In the genomic region with DNA sequence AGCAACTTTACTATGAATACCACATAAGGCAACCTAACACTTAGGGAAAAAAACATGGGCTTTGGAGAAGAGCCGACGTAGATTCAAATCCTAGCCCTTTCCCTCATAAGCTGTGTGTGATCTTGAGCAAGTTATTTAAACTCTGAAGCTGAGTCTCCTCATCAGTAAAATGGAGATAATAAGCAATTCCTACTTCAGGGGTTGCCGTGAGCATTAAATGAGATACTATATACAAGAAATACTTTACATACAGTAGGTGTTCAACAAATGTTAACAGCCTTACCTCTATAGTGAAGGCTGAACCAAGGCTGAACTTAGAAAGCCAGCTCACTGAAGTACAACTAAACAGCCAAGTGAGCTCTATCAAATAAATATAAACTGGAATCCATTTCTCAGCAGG, we compare ENCODE assay signal across 35 cellular contexts.
"Had no signal": no experiment of that assay in that cellular context is flagged by ENCODE, and none has a peak within 500 bp of the region (broad histone marks: within the 10 kb centered on the region; RNA-seq: fewer than 3 reads in every experiment).

No MANE protein-coding gene starts in this region.

- H3K27ac Mint-ChIP-seq: activated naive CD4-positive, alpha-beta T cell treated with anti-CD3 and anti-CD28 coated beads for 36 hours; activated naive CD4-positive, alpha-beta T cell treated with anti-CD3 and anti-CD28 coated beads, Interleukin-2, amount 10 ng/mL, durations not matched to agents 7 days and 5 days; activated naive CD4-positive, alpha-beta T cell treated with anti-CD3 and anti-CD28 coated beads, Interleukin-2, amount 50 U/mL, for 24 hours; activated naive CD4-positive, alpha-beta T cell treated with anti-CD3 and anti-CD28 coated beads, Interleukin-2, amount 50 U/mL, for 72 hours; activated naive CD8-positive, alpha-beta T cell; activated naive CD8-positive, alpha-beta T cell treated with anti-CD3 and anti-CD28 coated beads for 36 hours; activated naive CD8-positive, alpha-beta T cell treated with anti-CD3 and anti-CD28 coated beads, Interleukin-2, amount 10 ng/mL, durations not matched to agents 7 days and 5 days; activated naive CD8-positive, alpha-beta T cell treated with anti-CD3 and anti-CD28 coated beads, Interleukin-2, amount 50 U/mL, for 24 hours; activated T-cell treated with anti-CD3 and anti-CD28 coated beads, Interleukin-2, amount 50 U/mL, for 24 hours; activated T-cell treated with anti-CD3 and anti-CD28 coated beads, Interleukin-2, amount 50 U/mL, for 72 hours; activated T-helper 1 cell treated with anti-CD3 and anti-CD28 coated beads, Interleukin-12 subunit alpha, Interleukin-12 subunit beta, Interleukin-2, Interleukin-4 antibody, amounts not matched to agents 30 ng/mL and 10 ng/mL and 1 ng/mL, durations not matched to agents 14 hours and 24 hours and 36 hours; activated T-helper 17 cell treated with anti-CD3 and anti-CD28 coated beads, Interleukin-2, amount 50 U/mL, for 72 hours; activated T-helper 2 cell treated with anti-CD3 and anti-CD28 coated beads, Interferon-gamma antibody, Interleukin-2, Interleukin-4, amounts not matched to agents 10 μg/mL and 5 μg/mL and 100 μg/mL, durations not matched to agents 14 hours and 24 hours and 36 hours; brain had no signal

- H3K27me3 ChIP-seq: adrenal gland, ascending aorta, body of pancreas, brain microvascular endothelial cell, breast epithelium, cardiac muscle cell had no signal

- H3K27ac ChIP-seq: adrenal gland, ascending aorta, body of pancreas, brain microvascular endothelial cell, breast epithelium, cardiac muscle cell had no signal

- DNase-seq: activated effector memory CD4-positive, alpha-beta T cell treated with anti-CD3 and anti-CD28 coated beads, Interleukin-2, amount 50 U/mL, for 16 hours; activated effector memory CD4-positive, alpha-beta T cell treated with Interleukin-2 at 50 U/mL for 16 hours; activated gamma-delta T cell; activated gamma-delta T cell treated with Interleukin-2 at 50 U/mL for 16 hours; activated naive CD4-positive, alpha-beta T cell; activated naive CD4-positive, alpha-beta T cell treated with anti-CD3 and anti-CD28 coated beads for 36 hours; activated naive CD4-positive, alpha-beta T cell treated with anti-CD3 and anti-CD28 coated beads, Interleukin-2, amount 10 ng/mL, durations not matched to agents 7 days and 5 days; activated naive CD4-positive, alpha-beta T cell treated with anti-CD3 and anti-CD28 coated beads, Interleukin-2, amount 50 U/mL, for 16 hours; activated naive CD4-positive, alpha-beta T cell treated with Interleukin-2 at 50 U/mL for 16 hours; activated naive CD8-positive, alpha-beta T cell treated with anti-CD3 and anti-CD28 coated beads for 36 hours; activated naive CD8-positive, alpha-beta T cell treated with anti-CD3 and anti-CD28 coated beads, Interleukin-2, amount 10 ng/mL, durations not matched to agents 7 days and 5 days; activated naive CD8-positive, alpha-beta T cell treated with anti-CD3 and anti-CD28 coated beads, Interleukin-2, amount 50 U/mL, for 24 hours; activated T-cell treated with anti-CD3 and anti-CD28 coated beads, Interleukin-2, amount 50 U/mL, for 1 hour; activated T-cell treated with anti-CD3 and anti-CD28 coated beads, Interleukin-2, amount 50 U/mL, for 24 hours; activated T-cell treated with anti-CD3 and anti-CD28 coated beads, Interleukin-2, amount 50 U/mL, for 4 hours; activated T-cell treated with anti-CD3 and anti-CD28 coated beads, Interleukin-2, amount 50 U/mL, for 48 hours; activated T-cell treated with anti-CD3 and anti-CD28 coated beads, Interleukin-2, amount 50 U/mL, for 72 hours; adrenal gland; amniotic stem cell; aorta; body of pancreas; brain microvascular endothelial cell; caudate nucleus; central memory CD4-positive, alpha-beta T cell had no signal

- H3K4me3 Mint-ChIP-seq: activated naive CD4-positive, alpha-beta T cell treated with anti-CD3 and anti-CD28 coated beads for 36 hours; activated naive CD4-positive, alpha-beta T cell treated with anti-CD3 and anti-CD28 coated beads, Interleukin-2, amount 10 ng/mL, durations not matched to agents 7 days and 5 days; activated naive CD4-positive, alpha-beta T cell treated with anti-CD3 and anti-CD28 coated beads, Interleukin-2, amount 50 U/mL, for 24 hours; activated naive CD8-positive, alpha-beta T cell; activated naive CD8-positive, alpha-beta T cell treated with anti-CD3 and anti-CD28 coated beads for 36 hours; activated naive CD8-positive, alpha-beta T cell treated with anti-CD3 and anti-CD28 coated beads, Interleukin-2, amount 10 ng/mL, durations not matched to agents 7 days and 5 days; activated naive CD8-positive, alpha-beta T cell treated with anti-CD3 and anti-CD28 coated beads, Interleukin-2, amount 50 U/mL, for 24 hours; activated T-cell treated with anti-CD3 and anti-CD28 coated beads, Interleukin-2, amount 50 U/mL, for 24 hours; activated T-cell treated with anti-CD3 and anti-CD28 coated beads, Interleukin-2, amount 50 U/mL, for 4 hours; activated T-cell treated with anti-CD3 and anti-CD28 coated beads, Interleukin-2, amount 50 U/mL, for 72 hours; activated T-helper 1 cell treated with anti-CD3 and anti-CD28 coated beads, Interleukin-12 subunit alpha, Interleukin-12 subunit beta, Interleukin-2, Interleukin-4 antibody, amounts not matched to agents 30 ng/mL and 10 ng/mL and 1 ng/mL, durations not matched to agents 14 hours and 24 hours and 36 hours; activated T-helper 17 cell treated with anti-CD3 and anti-CD28 coated beads, Interleukin-2, amount 50 U/mL, for 72 hours; brain; central memory CD8-positive, alpha-beta T cell had no signal

- H3K4me1 Mint-ChIP-seq: activated naive CD4-positive, alpha-beta T cell treated with anti-CD3 and anti-CD28 coated beads, Interleukin-2, amount 10 ng/mL, durations not matched to agents 7 days and 5 days; activated naive CD4-positive, alpha-beta T cell treated with anti-CD3 and anti-CD28 coated beads, Interleukin-2, amount 50 U/mL, for 24 hours; activated naive CD8-positive, alpha-beta T cell treated with anti-CD3 and anti-CD28 coated beads for 36 hours; activated naive CD8-positive, alpha-beta T cell treated with anti-CD3 and anti-CD28 coated beads, Interleukin-2, amount 10 ng/mL, durations not matched to agents 7 days and 5 days; activated naive CD8-positive, alpha-beta T cell treated with anti-CD3 and anti-CD28 coated beads, Interleukin-2, amount 50 U/mL, for 24 hours; activated T-helper 17 cell treated with anti-CD3 and anti-CD28 coated beads, Interleukin-2, amount 50 U/mL, for 72 hours; brain; central memory CD8-positive, alpha-beta T cell had no signal

- H3K27me3 Mint-ChIP-seq: activated naive CD4-positive, alpha-beta T cell treated with anti-CD3 and anti-CD28 coated beads, Interleukin-2, amount 10 ng/mL, durations not matched to agents 7 days and 5 days; activated naive CD8-positive, alpha-beta T cell; activated naive CD8-positive, alpha-beta T cell treated with anti-CD3 and anti-CD28 coated beads, Interleukin-2, amount 10 ng/mL, durations not matched to agents 7 days and 5 days; activated T-helper 17 cell treated with anti-CD3 and anti-CD28 coated beads, Interleukin-2, amount 50 U/mL, for 72 hours; brain; central memory CD8-positive, alpha-beta T cell had no signal

- H3K36me3 Mint-ChIP-seq: activated naive CD4-positive, alpha-beta T cell treated with anti-CD3 and anti-CD28 coated beads, Interleukin-2, amount 10 ng/mL, durations not matched to agents 7 days and 5 days; activated naive CD4-positive, alpha-beta T cell treated with anti-CD3 and anti-CD28 coated beads, Interleukin-2, amount 50 U/mL, for 24 hours; activated naive CD4-positive, alpha-beta T cell treated with anti-CD3 and anti-CD28 coated beads, Interleukin-2, amount 50 U/mL, for 72 hours; activated naive CD8-positive, alpha-beta T cell; activated naive CD8-positive, alpha-beta T cell treated with anti-CD3 and anti-CD28 coated beads for 36 hours; activated naive CD8-positive, alpha-beta T cell treated with anti-CD3 and anti-CD28 coated beads, Interleukin-2, amount 10 ng/mL, durations not matched to agents 7 days and 5 days; brain had no signal

- H3K4me1 ChIP-seq: adrenal gland, ascending aorta, body of pancreas, breast epithelium had no signal

- H3K9me3 Mint-ChIP-seq: activated naive CD4-positive, alpha-beta T cell treated with anti-CD3 and anti-CD28 coated beads for 36 hours; activated naive CD4-positive, alpha-beta T cell treated with anti-CD3 and anti-CD28 coated beads, Interleukin-2, amount 10 ng/mL, durations not matched to agents 7 days and 5 days; activated naive CD4-positive, alpha-beta T cell treated with anti-CD3 and anti-CD28 coated beads, Interleukin-2, amount 50 U/mL, for 24 hours; activated naive CD4-positive, alpha-beta T cell treated with anti-CD3 and anti-CD28 coated beads, Interleukin-2, amount 50 U/mL, for 72 hours; activated naive CD8-positive, alpha-beta T cell treated with anti-CD3 and anti-CD28 coated beads for 36 hours; activated naive CD8-positive, alpha-beta T cell treated with anti-CD3 and anti-CD28 coated beads, Interleukin-2, amount 10 ng/mL, durations not matched to agents 7 days and 5 days; activated naive CD8-positive, alpha-beta T cell treated with anti-CD3 and anti-CD28 coated beads, Interleukin-2, amount 50 U/mL, for 24 hours; activated T-cell treated with anti-CD3 and anti-CD28 coated beads, Interleukin-2, amount 50 U/mL, for 24 hours; activated T-cell treated with anti-CD3 and anti-CD28 coated beads, Interleukin-2, amount 50 U/mL, for 4 hours; activated T-cell treated with anti-CD3 and anti-CD28 coated beads, Interleukin-2, amount 50 U/mL, for 72 hours; activated T-helper 1 cell treated with anti-CD3 and anti-CD28 coated beads, Interleukin-12 subunit alpha, Interleukin-12 subunit beta, Interleukin-2, Interleukin-4 antibody, amounts not matched to agents 30 ng/mL and 10 ng/mL and 1 ng/mL, durations not matched to agents 14 hours and 24 hours and 36 hours; activated T-helper 17 cell treated with anti-CD3 and anti-CD28 coated beads, Interleukin-2, amount 50 U/mL, for 72 hours; activated T-helper 2 cell treated with anti-CD3 and anti-CD28 coated beads, Interferon-gamma antibody, Interleukin-2, Interleukin-4, amounts not matched to agents 10 μg/mL and 5 μg/mL and 100 μg/mL, durations not matched to agents 14 hours and 24 hours and 36 hours; brain; central memory CD8-positive, alpha-beta T cell had no signal

- H3K36me3 ChIP-seq: adrenal gland, ascending aorta, brain microvascular endothelial cell, breast epithelium, cardiac muscle cell had no signal

- H3K9me3 ChIP-seq: ascending aorta, body of pancreas, breast epithelium had no signal

- H3K4me3 ChIP-seq: adrenal gland, ascending aorta, body of pancreas, breast epithelium, cardiac muscle cell had no signal
